8 cellular contexts compared by ENCODE assay signal in the genomic region with DNA sequence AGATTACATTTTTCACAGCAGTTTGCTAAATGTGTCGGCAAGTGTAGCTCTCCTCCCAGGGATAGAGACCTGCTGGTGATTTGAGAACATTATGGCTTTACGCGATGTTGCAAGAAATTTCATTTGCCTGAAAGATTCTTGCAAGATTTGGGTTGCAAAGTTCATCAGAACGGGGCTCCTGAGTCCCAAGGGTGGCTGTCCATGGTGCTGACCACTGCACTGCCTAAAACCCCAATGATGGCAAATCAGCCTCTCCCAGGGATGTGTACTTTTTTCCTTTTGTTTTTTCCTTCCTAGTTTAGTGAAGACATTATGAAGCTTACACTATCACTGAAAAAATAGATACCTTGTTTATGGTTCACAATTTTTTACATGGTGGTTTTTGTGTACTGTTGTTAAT.
DNase-seq lines count a peak whose midpoint lies in the region; TF ChIP-seq lines count a peak whose summit lies in the region.
"Had no signal": no experiment of that assay in that cellular context is flagged by ENCODE, and none has a peak within 500 bp of the region (broad histone marks: within the 10 kb centered on the region; RNA-seq: fewer than 3 reads in every experiment).

No MANE protein-coding gene starts in this region.

- CTCF ChIA-PET in GM10248 (lab: Yijun Ruan, JAX), result no interaction called here

- no peak for TF ChIP-seq CTCF in GM10248 (IDR thresholded peaks at IDR 0.05; ENCODE audit: control extremely low read depth, extremely low read depth, low read depth, missing control alignments)

- no peak overlapping the region for H3K4me3 ChIP-seq in adipocyte (ENCODE audit: low read length)

- H3K27me3 ChIP-seq in adipocyte (replicated peaks; ENCODE audit: control insufficient read depth, insufficient read depth, low read length), result peaks cover 17% of the 10 kb centered on the region

- no peaks in the 10 kb centered on the region for H3K9me3 ChIP-seq in adipocyte (ENCODE audit: control insufficient read depth, low read length)

- H3K9ac ChIP-seq in adipocyte (ENCODE audit: low read length), result no peak overlapping the region

- peak; percentile 48 for DNase-seq in GM10248 (ENCODE audit: extremely low spot score)
- DNase-seq in HuH-7.5 (ENCODE audit: low spot score), result peak; percentile 44
- peak; percentile 63 for DNase-seq in adipocyte (ENCODE audit: low read depth)
- peak; percentile 85 for DNase-seq in left kidney (ENCODE audit: low read depth, low spot score)
- DNase-seq in SW 1271 (lab: John Stamatoyannopoulos, UW), result no peak
- DNase-seq in occipital lobe (lab: John Stamatoyannopoulos, UW), result no peak
- no peak for DNase-seq in NCI-H1092 (lab: John Stamatoyannopoulos, UW)
- DNase-seq: activated gamma-delta T cell had no signal

- POLR2A ChIA-PET in GM10248 (lab: Yijun Ruan, JAX), result no interaction called here

- H3K4me1 ChIP-seq in adipocyte (ENCODE audit: control insufficient read depth, insufficient read depth, low read length), result peaks cover 6% of the 10 kb centered on the region

- no peaks in the 10 kb centered on the region for H3K36me3 ChIP-seq in adipocyte (ENCODE audit: control insufficient read depth, insufficient read depth, low read length, severe bottlenecking)

Comparison
In these comparisons a context has a peak if more than half of its experiments do, and no peak if none do; other contexts are left out.
1. DNase-seq: peak in GM10248 (single experiment), HuH-7.5 (single experiment), adipocyte (single experiment) and left kidney (single experiment); none in SW 1271 (0 of 2), occipital lobe (single experiment) and NCI-H1092 (single experiment).